In genomic region chrX:106139048-106139447, GRCh38 we compare ENCODE assay signal across 28 cellular contexts.
"Had no signal": no experiment of that assay in that cellular context is flagged by ENCODE, and none has a peak within 500 bp of the region (broad histone marks: within the 10 kb centered on the region; RNA-seq: fewer than 3 reads in every experiment).

No MANE protein-coding gene starts in this region.

- H3K27ac Mint-ChIP-seq: stimulated activated effector memory CD8-positive, alpha-beta T cell treated with anti-CD3 and anti-CD28 coated beads, Interleukin-12 subunit alpha, Interleukin-12 subunit beta, amount 100 ng/mL, for 72 hours; stimulated activated memory B cell treated with anti-CD40 and anti-IgM and Interleukin-4, amounts not matched to agents 10 μg/mL and 1 μg/mL and 100 μg/mL, for 72 hours; stimulated activated naive B cell treated with anti-CD40 and anti-IgM and Interleukin-4, amounts not matched to agents 10 μg/mL and 1 μg/mL and 100 μg/mL, for 72 hours; stimulated activated naive CD8-positive, alpha-beta T cell treated with anti-CD3 and anti-CD28 coated beads, Interleukin-15, amount 100 ng/mL, for 72 hours; stimulated activated naive CD8-positive, alpha-beta T cell treated with anti-CD3 and anti-CD28 coated beads, Interleukin-15, Interleukin-2, amounts not matched to agents 100 ng/mL and 50 ng/mL, for 24 hours; type B pancreatic cell had no signal

- H3K4me1 Mint-ChIP-seq: stimulated activated effector memory CD8-positive, alpha-beta T cell treated with anti-CD3 and anti-CD28 coated beads, Interleukin-12 subunit alpha, Interleukin-12 subunit beta, amount 100 ng/mL, for 72 hours; stimulated activated memory B cell treated with anti-CD40 and anti-IgM and Interleukin-4, amounts not matched to agents 10 μg/mL and 1 μg/mL and 100 μg/mL, for 72 hours; stimulated activated naive B cell treated with anti-CD40 and anti-IgM and Interleukin-4, amounts not matched to agents 10 μg/mL and 1 μg/mL and 100 μg/mL, for 72 hours; stimulated activated naive CD8-positive, alpha-beta T cell treated with anti-CD3 and anti-CD28 coated beads, Interleukin-15, amount 100 ng/mL, for 72 hours had no signal

- H3K9me3 ChIP-seq: suprapubic skin, testis, thoracic aorta, thyroid gland, tibial artery, tibial nerve, transverse colon, upper lobe of right lung, uterus, vagina had no signal

- DNase-seq: stimulated activated CD4-positive, alpha-beta T cell treated with anti-CD3 and anti-CD28 coated beads, Interleukin-2, amount 100 ng/mL, for 48 hours; stimulated activated CD4-positive, alpha-beta T cell treated with anti-CD3 and anti-CD28 coated beads, Interleukin-4, amount 100 ng/mL, for 1 hour; stimulated activated CD4-positive, alpha-beta T cell treated with anti-CD3 and anti-CD28 coated beads, Interleukin-4, amount 100 ng/mL, for 24 hours; stimulated activated CD4-positive, alpha-beta T cell treated with anti-CD3 and anti-CD28 coated beads, Interleukin-4, amount 100 ng/mL, for 4 hours; stimulated activated CD8-positive, alpha-beta memory T cell treated with anti-CD3 and anti-CD28 coated beads, Interleukin-4, amount 100 ng/mL, for 48 hours; stimulated activated naive B cell treated with anti-CD40 and anti-IgM and Interleukin-4, amounts not matched to agents 10 μg/mL and 1 μg/mL and 100 μg/mL, for 72 hours; stimulated activated naive CD4-positive, alpha-beta T cell; stimulated activated naive CD4-positive, alpha-beta T cell treated with Interleukin-2 at 50 U/mL for 16 hours; stimulated activated naive CD8-positive, alpha-beta T cell treated with anti-CD3 and anti-CD28 coated beads, Interleukin-15, amount 100 ng/mL, for 72 hours; stimulated activated naive CD8-positive, alpha-beta T cell treated with anti-CD3 and anti-CD28 coated beads, Interleukin-15, Interleukin-2, amounts not matched to agents 100 U/mL and 50 U/mL, for 24 hours; stomach; substantia nigra; testis; thyroid gland; tibial artery; transverse colon; trophoblast cell; upper lobe of left lung; upper lobe of right lung; uterus had no signal

- H3K4me3 ChIP-seq: stomach, suprapubic skin, testis, thoracic aorta, thyroid gland, tibial artery, tibial nerve, transverse colon, upper lobe of left lung, upper lobe of right lung, uterus, vagina had no signal

- H3K27me3 ChIP-seq: stomach, suprapubic skin, testis, thyroid gland, tibial artery, tibial nerve, transverse colon, upper lobe of left lung, upper lobe of right lung, uterus, vagina had no signal

- H3K27ac ChIP-seq: stomach, suprapubic skin, testis, thoracic aorta, thyroid gland, tibial artery, tibial nerve, transverse colon, upper lobe of left lung, upper lobe of right lung, uterus, vagina had no signal

- H3K27me3 Mint-ChIP-seq: stimulated activated memory B cell treated with anti-CD40 and anti-IgM and Interleukin-4, amounts not matched to agents 10 μg/mL and 1 μg/mL and 100 μg/mL, for 72 hours; stimulated activated naive B cell treated with anti-CD40 and anti-IgM and Interleukin-4, amounts not matched to agents 10 μg/mL and 1 μg/mL and 100 μg/mL, for 72 hours; stimulated activated naive CD8-positive, alpha-beta T cell treated with anti-CD3 and anti-CD28 coated beads, Interleukin-15, amount 100 ng/mL, for 72 hours; stimulated activated naive CD8-positive, alpha-beta T cell treated with anti-CD3 and anti-CD28 coated beads, Interleukin-15, Interleukin-2, amounts not matched to agents 100 ng/mL and 50 ng/mL, for 24 hours; type B pancreatic cell had no signal

- H3K36me3 ChIP-seq: stomach, suprapubic skin, thoracic aorta, thyroid gland, tibial artery, tibial nerve, transverse colon, upper lobe of left lung, upper lobe of right lung, uterus, vagina had no signal

- ATAC-seq: stimulated activated effector memory CD8-positive, alpha-beta T cell treated with anti-CD3 and anti-CD28 coated beads, Interleukin-12 subunit alpha, Interleukin-12 subunit beta, amount 100 ng/mL, for 72 hours; stimulated activated memory B cell treated with anti-CD40 and anti-IgM and Interleukin-4, amounts not matched to agents 10 μg/mL and 1 μg/mL and 100 μg/mL, for 72 hours; stimulated activated naive B cell treated with anti-CD40 and anti-IgM and Interleukin-4, amounts not matched to agents 10 μg/mL and 1 μg/mL and 100 μg/mL, for 72 hours; stimulated activated naive CD8-positive, alpha-beta T cell treated with anti-CD3 and anti-CD28 coated beads, Interleukin-15, amount 100 ng/mL, for 72 hours; stimulated activated naive CD8-positive, alpha-beta T cell treated with anti-CD3 and anti-CD28 coated beads, Interleukin-15, Interleukin-2, amounts not matched to agents 100 U/mL and 50 U/mL, for 24 hours; upper lobe of right lung had no signal

- H3K36me3 Mint-ChIP-seq: stimulated activated effector memory CD8-positive, alpha-beta T cell treated with anti-CD3 and anti-CD28 coated beads, Interleukin-12 subunit alpha, Interleukin-12 subunit beta, amount 100 ng/mL, for 72 hours; stimulated activated memory B cell treated with anti-CD40 and anti-IgM and Interleukin-4, amounts not matched to agents 10 μg/mL and 1 μg/mL and 100 μg/mL, for 72 hours; stimulated activated naive B cell treated with anti-CD40 and anti-IgM and Interleukin-4, amounts not matched to agents 10 μg/mL and 1 μg/mL and 100 μg/mL, for 72 hours; type B pancreatic cell had no signal

- H3K4me1 ChIP-seq: stomach, suprapubic skin, testis, thyroid gland, tibial artery, tibial nerve, transverse colon, upper lobe of left lung, upper lobe of right lung, uterus, vagina had no signal

- H3K9me3 Mint-ChIP-seq: stimulated activated memory B cell treated with anti-CD40 and anti-IgM and Interleukin-4, amounts not matched to agents 10 μg/mL and 1 μg/mL and 100 μg/mL, for 72 hours; type B pancreatic cell had no signal

- H3K4me3 Mint-ChIP-seq: stimulated activated effector memory CD8-positive, alpha-beta T cell treated with anti-CD3 and anti-CD28 coated beads, Interleukin-12 subunit alpha, Interleukin-12 subunit beta, amount 100 ng/mL, for 72 hours; stimulated activated memory B cell treated with anti-CD40 and anti-IgM and Interleukin-4, amounts not matched to agents 10 μg/mL and 1 μg/mL and 100 μg/mL, for 72 hours; stimulated activated naive B cell treated with anti-CD40 and anti-IgM and Interleukin-4, amounts not matched to agents 10 μg/mL and 1 μg/mL and 100 μg/mL, for 72 hours; stimulated activated naive CD8-positive, alpha-beta T cell treated with anti-CD3 and anti-CD28 coated beads, Interleukin-15, amount 100 ng/mL, for 72 hours; stimulated activated naive CD8-positive, alpha-beta T cell treated with anti-CD3 and anti-CD28 coated beads, Interleukin-15, Interleukin-2, amounts not matched to agents 100 ng/mL and 50 ng/mL, for 24 hours; type B pancreatic cell had no signal
